ENCODE assay signal across 14 cellular contexts in the genomic region with DNA sequence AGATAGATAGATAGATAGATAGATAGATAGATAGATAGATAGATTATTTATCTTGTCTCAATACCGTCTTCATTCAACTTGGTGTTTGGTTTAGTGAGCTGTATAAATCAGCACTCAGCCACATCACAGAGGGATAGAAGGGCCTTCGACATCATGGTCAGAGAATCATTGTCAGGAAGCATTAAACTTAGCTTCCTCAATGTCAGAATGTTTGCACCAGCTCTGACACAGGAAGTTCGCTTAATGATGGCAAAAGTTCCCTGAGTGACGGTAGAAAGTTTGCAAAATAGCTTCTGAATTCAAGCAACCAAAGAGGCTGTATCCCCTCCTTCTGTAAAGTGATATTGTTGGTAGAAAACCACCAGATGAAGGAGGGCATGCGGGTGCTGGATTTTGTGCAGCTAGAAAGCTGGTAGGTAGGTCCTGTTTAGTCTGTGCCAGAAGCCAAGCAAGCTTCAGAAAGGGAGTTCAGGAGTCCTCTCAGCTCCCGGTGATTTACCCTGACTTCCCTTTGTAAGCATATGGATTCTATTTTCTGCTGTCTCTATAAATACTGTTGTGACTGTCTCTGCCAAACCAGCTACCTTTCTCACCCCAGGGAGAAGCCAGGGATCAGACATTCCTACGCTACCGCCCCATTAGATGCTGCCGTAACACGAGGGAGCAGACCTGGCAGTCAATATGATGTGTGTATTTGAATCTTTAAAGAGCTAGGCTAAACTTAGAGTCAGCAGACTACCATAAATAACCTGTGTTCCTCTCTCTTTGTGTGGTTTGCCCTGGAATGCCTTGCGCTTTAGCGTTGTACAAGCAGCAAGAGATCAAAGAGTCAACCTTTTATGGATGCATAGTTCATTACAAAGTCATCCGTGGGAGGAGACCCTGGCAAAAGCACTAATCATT.
DNase-seq lines count a peak whose midpoint lies in the region; ATAC-seq, FAIRE-seq and TF ChIP-seq lines count a peak whose summit lies in the region.
"Had no signal": no experiment of that assay in that cellular context is flagged by ENCODE, and none has a peak within 500 bp of the region (broad histone marks: within the 10 kb centered on the region; RNA-seq: fewer than 3 reads in every experiment).

No MANE protein-coding gene starts in this region.

- no peak for FAIRE-seq in H54 (lab: Jason Lieb, UNC)
- FAIRE-seq in RCC 7860 (lab: Jason Lieb, UNC), result no peak

- no peak for TF ChIP-seq POLR2A in H54 (IDR thresholded peaks at IDR 0.05; ENCODE audit: low read depth, low read length)

- TF ChIP-seq CTCF in fibroblast of pulmonary artery (IDR thresholded peaks at IDR 0.05; ENCODE audit: low read length, missing control alignments) (no peak), omental fat pad (IDR thresholded peaks at IDR 0.05) (no peak)

- peak; percentile 14 for DNase-seq in GDM1 (lab: John Stamatoyannopoulos, UW)
- peak; percentile 4 for DNase-seq in SK-MEL-5 (ENCODE audit: low read depth, low spot score)
- peak; percentile 54 for DNase-seq in fibroblast of pulmonary artery (ENCODE audit: low read depth)
- DNase-seq in omental fat pad (ENCODE audit: low spot score), result no peak
- no peak for DNase-seq in H54 (ENCODE audit: insufficient read length, low spot score)
- no peak for DNase-seq in stimulated activated CD4-positive, alpha-beta T cell treated with anti-CD3 and anti-CD28 coated beads, Interleukin-2, amount 100 ng/mL, for 24 hours
- DNase-seq in RCC 7860 (ENCODE audit: low spot score), result no peak
- DNase-seq in stimulated activated naive CD8-positive, alpha-beta T cell treated with anti-CD3 and anti-CD28 coated beads, Interleukin-15, Interleukin-2, amounts not matched to agents 100 U/mL and 50 U/mL, for 24 hours, result no peak
- DNase-seq: activated CD8-positive, alpha-beta memory T cell treated with anti-CD3 and anti-CD28 coated beads for 24 hours; CD4-positive, alpha-beta memory T cell; mucosa of descending colon; NCI-H2171; stimulated activated CD4-positive, alpha-beta T cell treated with anti-CD3 and anti-CD28 coated beads, Interleukin-4, amount 100 ng/mL, for 1 hour had no signal

- in situ Hi-C loops in SK-MEL-5 (cut with HindIII; ENCODE audit: low pct_unique_long_range_greater_than_20kb, low sequenced_read_pairs), result no loop called here

- ATAC-seq in omental fat pad (ENCODE audit: low FRiP score), result peak; percentile 77
- ATAC-seq in stimulated activated naive CD8-positive, alpha-beta T cell treated with anti-CD3 and anti-CD28 coated beads, Interleukin-15, Interleukin-2, amounts not matched to agents 100 U/mL and 50 U/mL, for 24 hours, result no peak
- ATAC-seq: mucosa of descending colon had no signal

- no peak overlapping the region for H3K4me3 ChIP-seq in fibroblast of pulmonary artery (replicated peaks; ENCODE audit: low read depth, low read length)
- H3K4me3 ChIP-seq: mucosa of descending colon, SJSA1 had no signal

Comparison
In these comparisons a context has a peak if more than half of its experiments do, and no peak if none do; other contexts are left out.
1. DNase-seq: peak in GDM1 (single experiment), SK-MEL-5 (single experiment) and fibroblast of pulmonary artery (single experiment); none in omental fat pad (single experiment), H54 (single experiment), stimulated activated CD4-positive, alpha-beta T cell treated with anti-CD3 and anti-CD28 coated beads, Interleukin-2, amount 100 ng/mL, for 24 hours (0 of 2), RCC 7860 (single experiment) and stimulated activated naive CD8-positive, alpha-beta T cell treated with anti-CD3 and anti-CD28 coated beads, Interleukin-15, Interleukin-2, amounts not matched to agents 100 U/mL and 50 U/mL, for 24 hours (single experiment).